Comparison of ENCODE assay signal across 22 cellular contexts in the genomic region with DNA sequence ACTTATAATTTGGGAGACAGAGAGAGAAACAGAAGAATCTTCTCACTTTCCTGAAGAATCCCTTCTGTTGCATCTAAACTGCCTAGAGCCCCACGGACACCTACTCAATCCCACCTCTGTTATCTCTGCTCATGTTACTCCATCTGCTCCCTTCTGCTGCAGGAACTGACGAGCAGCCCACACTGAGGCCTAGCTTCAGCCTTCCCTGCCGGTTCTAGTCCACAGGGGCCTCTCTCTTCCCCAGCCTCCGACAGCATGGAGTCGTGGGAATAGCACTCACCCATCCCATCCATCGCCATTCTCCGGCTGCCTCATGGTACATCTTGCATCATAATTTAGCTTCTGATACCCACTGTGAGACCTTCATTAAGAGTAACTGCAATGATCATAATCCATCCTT. TPM values are rescaled to one million over a fixed set of nuclear protein-coding genes. Genes with fewer than 3 reads are reported as not detected.
DNase-seq lines count a peak whose midpoint lies in the region; ATAC-seq, FAIRE-seq and TF ChIP-seq lines count a peak whose summit lies in the region.
"Had no signal": no experiment of that assay in that cellular context is flagged by ENCODE, and none has a peak within 500 bp of the region (broad histone marks: within the 10 kb centered on the region; RNA-seq: fewer than 3 reads in every experiment).

No MANE protein-coding gene starts in this region.

- peaks cover 2% of the 10 kb centered on the region for H3K9me3 Mint-ChIP-seq in astrocyte (ENCODE audit: unreplicated experiment)
- H3K9me3 Mint-ChIP-seq: CD8-positive, alpha-beta memory T cell; HFFc6; natural killer cell had no signal

- no peaks in the 10 kb centered on the region for H3K27me3 Mint-ChIP-seq in astrocyte (ENCODE audit: low read depth, unreplicated experiment)
- H3K27me3 Mint-ChIP-seq: CD8-positive, alpha-beta memory T cell had no signal

- H3K4me2 ChIP-seq in HCT116 (ENCODE audit: low read length) (peak overlapping the region; percentile 20; the same call in 1 of the 2 replicates), astrocyte (ENCODE audit: low read length) (peak overlapping the region; percentile 55)

- H3K4me1 ChIP-seq in A673 (ENCODE audit: insufficient read depth, low read length, poor library complexity, severe bottlenecking) (peaks cover 20% of the 10 kb centered on the region), HCT116 (ENCODE audit: control insufficient read depth in 1 of 2, insufficient read depth in 2 of 2, low read length in 2 of 2) (peaks cover 34 to 40% of the 10 kb centered on the region in 2 experiments), astrocyte (ENCODE audit: insufficient read depth, low read length) (peaks cover 19% of the 10 kb centered on the region)
- H3K4me1 ChIP-seq: colonic mucosa had no signal

- RAD21 ChIA-PET in HCT116 (lab: Charles Lee; ENCODE audit: low non-redundant PET in 1 of 2, low total read pairs in 2 of 2, uncharacterized antibody in 2 of 2, unreplicated experiment in 2 of 2) = no interaction called here

- H3K27ac Mint-ChIP-seq in astrocyte (ENCODE audit: unreplicated experiment) = no peak overlapping the region
- H3K27ac Mint-ChIP-seq: HFFc6, natural killer cell had no signal

- BruUV-seq in A673 (replicated peaks; lab: Mats Ljungman, UMichigan) = no TSS peak
- BruUV-seq in HCT116 (replicated peaks; lab: Mats Ljungman, UMichigan) = no TSS peak

- H3K36me3 ChIP-seq in A673 (ENCODE audit: insufficient read depth, low read length, poor library complexity, severe bottlenecking) (no peaks in the 10 kb centered on the region), HCT116 (ENCODE audit: control insufficient read depth in 1 of 2, insufficient read depth in 2 of 2, low read length in 2 of 2) (no peaks in the 10 kb centered on the region), astrocyte (ENCODE audit: insufficient read depth, low read length) (no peaks in the 10 kb centered on the region)
- H3K36me3 ChIP-seq: colonic mucosa had no signal

- DNase-seq in A673 (ENCODE audit: low spot score) (no peak), HCT116 (ENCODE audit: low read depth, low spot score) (no peak), astrocyte (ENCODE audit: low read depth) (no peak), myocyte (ENCODE audit: low read depth) (peak; percentile 20), NCI-H1436 (lab: John Stamatoyannopoulos, UW) (no peak), left ventricle myocardium superior (no peak), NOMO-1 (lab: John Stamatoyannopoulos, UW; ENCODE audit: unreplicated experiment in 2 of 2) (no peak)
- no peak for DNase-seq in activated CD8-positive, alpha-beta memory T cell treated with anti-CD3 and anti-CD28 coated beads, Interleukin-2, amount 50 U/mL, for 48 hours
- DNase-seq: activated CD4-positive, alpha-beta T cell treated with anti-CD3 and anti-CD28 coated beads, Interleukin-2, amount 50 U/mL, for 1 hour; activated CD8-positive, alpha-beta memory T cell treated with anti-CD3 and anti-CD28 coated beads, Interleukin-2, amount 50 U/mL, for 4 hours; activated naive CD4-positive, alpha-beta T cell; aorta; colonic mucosa; HFFc6; natural killer cell; NCI-H2029 treated with DMSO at 0.1 percent for 48 hours; NCI-H510A; stimulated activated CD8-positive, alpha-beta memory T cell treated with anti-CD3 and anti-CD28 coated beads, Interleukin-4, amount 100 ng/mL, for 48 hours had no signal

- H3K79me2 ChIP-seq in HCT116 (ENCODE audit: insufficient read depth, low read length) (no peaks in the 10 kb centered on the region), astrocyte (ENCODE audit: insufficient read depth, low read length) (peaks cover 4% of the 10 kb centered on the region)

- ATAC-seq in HCT116 = no peak
- no peak for ATAC-seq in left ventricle myocardium superior
- ATAC-seq: natural killer cell had no signal

- H3K4me3 ChIP-seq in A673 (ENCODE audit: low read depth, low read length, poor library complexity, severe bottlenecking) (no peak overlapping the region), HCT116 (replicated peaks in 1 of 2; ENCODE audit: low read depth in 1 of 2, low read length in 2 of 2) (no peak overlapping the region), astrocyte (ENCODE audit: insufficient read depth, low read depth, low read length) (no peak overlapping the region)
- H3K4me3 ChIP-seq: colonic mucosa had no signal

- no peaks in the 10 kb centered on the region for H4K20me1 ChIP-seq in HCT116 (ENCODE audit: insufficient read depth)
- peaks cover 30% of the 10 kb centered on the region for H4K20me1 ChIP-seq in astrocyte (ENCODE audit: insufficient read depth, low read length)

- H3K27me3 ChIP-seq in A673 (replicated peaks; ENCODE audit: insufficient read depth, low read depth, low read length, poor library complexity) (no peaks in the 10 kb centered on the region), HCT116 (ENCODE audit: insufficient read depth, low read length) (no peaks in the 10 kb centered on the region), astrocyte (ENCODE audit: insufficient read depth, low read length) (no peaks in the 10 kb centered on the region)
- H3K27me3 ChIP-seq: colonic mucosa had no signal

- H3K9me3 ChIP-seq in A673 (ENCODE audit: low read depth, low read length, poor library complexity, severe bottlenecking) = no peaks in the 10 kb centered on the region
- H3K9me3 ChIP-seq in HCT116 (ENCODE audit: control insufficient read depth in 1 of 2, insufficient read depth in 1 of 2, low read depth in 1 of 2, low read length in 2 of 2) = no peaks in the 10 kb centered on the region
- no peaks in the 10 kb centered on the region for H3K9me3 ChIP-seq in astrocyte (ENCODE audit: insufficient read depth, low read depth, low read length)
- H3K9me3 ChIP-seq: colonic mucosa had no signal

- no peak for TF ChIP-seq RAD21 in HCT116 (IDR thresholded peaks at IDR 0.05; ENCODE audit: low read depth)

- peaks cover 27% of the 10 kb centered on the region for H3K4me1 Mint-ChIP-seq in astrocyte (ENCODE audit: low read depth, unreplicated experiment)

- H3K9ac ChIP-seq in HCT116 (ENCODE audit: low read length) (no peak overlapping the region), astrocyte (ENCODE audit: low read length) (no peak overlapping the region)

- no peaks in the 10 kb centered on the region for H3K9me2 ChIP-seq in HCT116 (ENCODE audit: insufficient read depth)

- FAIRE-seq in astrocyte (lab: Jason Lieb, UNC) = no peak
- FAIRE-seq: endothelial cell of umbilical vein had no signal

- POLR2A ChIA-PET in A673 (lab: Charles Lee; ENCODE audit: low non-redundant PET) = no interaction called here
- POLR2A ChIA-PET in HCT116 (lab: Charles Lee) = interaction anchor here (0.7 kb wide), 1 partner anchor 19 kb away, joined by 3 read pairs; no protein-coding TSS in a partner anchor

- H3K27ac ChIP-seq in A673 (ENCODE audit: low read depth, low read length, poor library complexity, severe bottlenecking) (peak overlapping the region; percentile 59), HCT116 (ENCODE audit: low read depth, low read length) (no peak overlapping the region), astrocyte (ENCODE audit: low read depth, low read length) (no peak overlapping the region)
- H3K27ac ChIP-seq: colonic mucosa had no signal

- H2AFZ ChIP-seq in HCT116 (ENCODE audit: low read depth, low read length, poor library complexity, severe bottlenecking) (no peak overlapping the region), astrocyte (ENCODE audit: low read depth, low read length) (no peak overlapping the region)

- TF ChIP-seq CTCF in A673 (conservative IDR thresholded peaks at IDR 0.05; ENCODE audit: low read depth, low read length) (no peak), HCT116 (IDR thresholded peaks at IDR 0.05 in 2 of 3, conservative IDR thresholded peaks at IDR 0.05 in 1 of 3; ENCODE audit: borderline replicate concordance in 1 of 3, insufficient read depth in 1 of 3, low read depth in 2 of 3, low read length in 2 of 3) (no peak), astrocyte (IDR thresholded peaks at IDR 0.05; ENCODE audit: insufficient read depth, low read depth, low read length) (no peak)

- CTCF ChIA-PET in A673 (lab: Charles Lee) = no interaction called here
- CTCF ChIA-PET in HCT116 (lab: Charles Lee) = no interaction called here

- H3K4me3 Mint-ChIP-seq in astrocyte (ENCODE audit: unreplicated experiment) = no peak overlapping the region
- H3K4me3 Mint-ChIP-seq: CD8-positive, alpha-beta memory T cell; HFFc6; natural killer cell had no signal

- no peak for TF ChIP-seq POLR2A in HCT116 (IDR thresholded peaks at IDR 0.05; ENCODE audit: borderline replicate concordance, extremely low read depth, insufficient read depth, insufficient read length)

- H3K36me3 Mint-ChIP-seq in astrocyte (ENCODE audit: low read depth, unreplicated experiment) = peaks cover 10% of the 10 kb centered on the region
- H3K36me3 Mint-ChIP-seq: natural killer cell had no signal

- intact Hi-C loops in A673 (cut with micrococcal nuclease; ENCODE audit: unreplicated experiment) = no loop called here
- intact Hi-C loops in HCT116 (cut with micrococcal nuclease) = no loop called here
- intact Hi-C loops in left ventricle myocardium superior (cut with micrococcal nuclease) = no loop called here

TF ChIP-seq in HCT116, 20 proteins besides CTCF, POLR2A, EP300 and RAD21 (continues in another document):
- TF ChIP-seq EGR1 (IDR thresholded peaks at IDR 0.05; ENCODE audit: low read depth) = no peak
- no peak for TF ChIP-seq EZH2 (IDR thresholded peaks at IDR 0.05)
- TF ChIP-seq ZFX (IDR thresholded peaks at IDR 0.05) = no peak
- TF ChIP-seq EZH2phosphoT487 (IDR thresholded peaks at IDR 0.05; ENCODE audit: borderline replicate concordance) = no peak
- no peak for TF ChIP-seq JUND (IDR thresholded peaks at IDR 0.05)

RNA-seq across cellular contexts. Expression of a gene that starts 4.0 kb away (rescaled TPM):
- total RNA-seq in A673 (2021) (23.6 and 26.9 TPM in 2 replicates), HCT116 (2021; ENCODE audit: unreplicated experiment) (3.3 TPM), astrocyte (32.1 and 36.3 TPM in 2 replicates), myocyte (93.6 and 148 TPM in 2 replicates), left ventricle myocardium superior (9.0 TPM)
- 5.5 and 5.7 TPM in 2 replicates for polyA plus RNA-seq in HCT116 (2012)
- 80.4 TPM for polyA plus RNA-seq in myocyte (2012)

RNA-seq across cellular contexts. Expression of a gene that starts 18.5 kb away (rescaled TPM):
- total RNA-seq in A673 (2021) (22.4 and 24.0 TPM in 2 replicates), HCT116 (2021; ENCODE audit: unreplicated experiment) (26.7 TPM), astrocyte (19.9 and 20.0 TPM in 2 replicates), myocyte (11.8 and 13.9 TPM in 2 replicates), left ventricle myocardium superior (18.1 TPM)
- 27.5 and 28.0 TPM in 2 replicates for polyA plus RNA-seq in HCT116 (2012)
- 16.4 TPM for polyA plus RNA-seq in myocyte (2012)

RNA-seq across cellular contexts. Expression of a gene that starts 25.6 kb away (rescaled TPM):
- 0.33 TPM in 1 of 2 replicates, not detected in the other for total RNA-seq in A673 (2021)
- total RNA-seq in HCT116 (2021; ENCODE audit: unreplicated experiment) = 0.61 TPM
- 0.10 and 0.22 TPM in 2 replicates for polyA plus RNA-seq in HCT116 (2012)
- total RNA-seq in astrocyte = not detected in 2 replicates
- total RNA-seq in myocyte = not detected in 2 replicates
- polyA plus RNA-seq in myocyte (2012) = 1.0 TPM
- total RNA-seq in left ventricle myocardium superior = not detected
- total RNA-seq: aorta; CD8-positive, alpha-beta memory T cell; endothelial cell of umbilical vein; HFFc6; kidney epithelial cell; natural killer cell; T-helper 1 cell treated with Interleukin-12 subunit alpha and Interleukin-12 subunit beta and Interleukin-4 antibody, amounts not matched to agents 30 ng/mL and 1 ng/mL, for 36 hours had no signal
- polyA plus RNA-seq: CD8-positive, alpha-beta memory T cell; endothelial cell of umbilical vein had no signal

RNA-seq across cellular contexts. Expression of a gene that starts 53.9 kb away (rescaled TPM):
- total RNA-seq in A673 (2021) (61.9 and 65.2 TPM in 2 replicates), HCT116 (2021; ENCODE audit: unreplicated experiment) (47.5 TPM), astrocyte (45.3 and 48.1 TPM in 2 replicates), myocyte (41.3 and 55.0 TPM in 2 replicates), left ventricle myocardium superior (91.3 TPM)
- polyA plus RNA-seq in HCT116 (2012) = 23.0 and 27.3 TPM in 2 replicates
- 55.7 TPM for polyA plus RNA-seq in myocyte (2012)
